1 cellular context compared by ENCODE assay signal in the genomic region with DNA sequence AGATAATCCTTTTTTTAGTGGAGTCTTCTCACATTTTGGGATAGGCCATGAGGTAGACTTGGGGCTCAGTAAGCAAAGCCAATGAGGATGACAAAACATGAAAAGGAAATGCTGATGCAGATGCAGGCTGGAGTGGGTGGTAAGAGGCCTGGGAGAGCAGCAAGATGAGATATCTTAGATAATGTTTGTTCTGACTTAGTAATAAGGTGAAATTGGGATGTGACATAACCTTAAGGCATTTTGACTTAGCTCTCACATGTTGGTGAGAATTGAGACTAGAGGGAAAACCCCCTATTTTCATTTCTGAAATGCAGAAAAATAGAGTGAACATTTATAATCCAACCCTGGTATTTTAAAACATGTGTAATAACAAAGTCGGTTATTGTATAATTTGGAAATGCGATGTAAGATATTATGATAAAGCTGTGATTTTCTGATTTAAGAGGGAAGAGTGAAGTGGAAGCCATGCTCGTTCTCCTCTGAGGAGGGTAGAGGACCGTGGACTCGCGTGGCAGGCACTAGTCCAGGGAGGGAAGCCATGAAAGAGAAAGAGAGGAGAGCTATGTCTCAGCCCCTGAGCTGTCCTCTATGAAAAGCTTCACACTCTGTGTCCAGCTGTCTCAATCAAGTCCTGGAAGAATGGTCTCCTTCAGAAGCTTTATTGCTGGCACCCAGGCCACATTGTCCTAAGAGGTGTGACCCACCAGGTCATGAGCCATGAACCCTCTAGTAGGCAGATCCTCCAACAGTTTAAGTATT.
TF ChIP-seq lines count a peak whose summit lies in the region.

No MANE protein-coding gene starts in this region.

TF ChIP-seq in GM23338, 12 proteins besides CTCF, POLR2A, EP300 and RAD21 (continued from another document):
- TF ChIP-seq, protein P1, sequence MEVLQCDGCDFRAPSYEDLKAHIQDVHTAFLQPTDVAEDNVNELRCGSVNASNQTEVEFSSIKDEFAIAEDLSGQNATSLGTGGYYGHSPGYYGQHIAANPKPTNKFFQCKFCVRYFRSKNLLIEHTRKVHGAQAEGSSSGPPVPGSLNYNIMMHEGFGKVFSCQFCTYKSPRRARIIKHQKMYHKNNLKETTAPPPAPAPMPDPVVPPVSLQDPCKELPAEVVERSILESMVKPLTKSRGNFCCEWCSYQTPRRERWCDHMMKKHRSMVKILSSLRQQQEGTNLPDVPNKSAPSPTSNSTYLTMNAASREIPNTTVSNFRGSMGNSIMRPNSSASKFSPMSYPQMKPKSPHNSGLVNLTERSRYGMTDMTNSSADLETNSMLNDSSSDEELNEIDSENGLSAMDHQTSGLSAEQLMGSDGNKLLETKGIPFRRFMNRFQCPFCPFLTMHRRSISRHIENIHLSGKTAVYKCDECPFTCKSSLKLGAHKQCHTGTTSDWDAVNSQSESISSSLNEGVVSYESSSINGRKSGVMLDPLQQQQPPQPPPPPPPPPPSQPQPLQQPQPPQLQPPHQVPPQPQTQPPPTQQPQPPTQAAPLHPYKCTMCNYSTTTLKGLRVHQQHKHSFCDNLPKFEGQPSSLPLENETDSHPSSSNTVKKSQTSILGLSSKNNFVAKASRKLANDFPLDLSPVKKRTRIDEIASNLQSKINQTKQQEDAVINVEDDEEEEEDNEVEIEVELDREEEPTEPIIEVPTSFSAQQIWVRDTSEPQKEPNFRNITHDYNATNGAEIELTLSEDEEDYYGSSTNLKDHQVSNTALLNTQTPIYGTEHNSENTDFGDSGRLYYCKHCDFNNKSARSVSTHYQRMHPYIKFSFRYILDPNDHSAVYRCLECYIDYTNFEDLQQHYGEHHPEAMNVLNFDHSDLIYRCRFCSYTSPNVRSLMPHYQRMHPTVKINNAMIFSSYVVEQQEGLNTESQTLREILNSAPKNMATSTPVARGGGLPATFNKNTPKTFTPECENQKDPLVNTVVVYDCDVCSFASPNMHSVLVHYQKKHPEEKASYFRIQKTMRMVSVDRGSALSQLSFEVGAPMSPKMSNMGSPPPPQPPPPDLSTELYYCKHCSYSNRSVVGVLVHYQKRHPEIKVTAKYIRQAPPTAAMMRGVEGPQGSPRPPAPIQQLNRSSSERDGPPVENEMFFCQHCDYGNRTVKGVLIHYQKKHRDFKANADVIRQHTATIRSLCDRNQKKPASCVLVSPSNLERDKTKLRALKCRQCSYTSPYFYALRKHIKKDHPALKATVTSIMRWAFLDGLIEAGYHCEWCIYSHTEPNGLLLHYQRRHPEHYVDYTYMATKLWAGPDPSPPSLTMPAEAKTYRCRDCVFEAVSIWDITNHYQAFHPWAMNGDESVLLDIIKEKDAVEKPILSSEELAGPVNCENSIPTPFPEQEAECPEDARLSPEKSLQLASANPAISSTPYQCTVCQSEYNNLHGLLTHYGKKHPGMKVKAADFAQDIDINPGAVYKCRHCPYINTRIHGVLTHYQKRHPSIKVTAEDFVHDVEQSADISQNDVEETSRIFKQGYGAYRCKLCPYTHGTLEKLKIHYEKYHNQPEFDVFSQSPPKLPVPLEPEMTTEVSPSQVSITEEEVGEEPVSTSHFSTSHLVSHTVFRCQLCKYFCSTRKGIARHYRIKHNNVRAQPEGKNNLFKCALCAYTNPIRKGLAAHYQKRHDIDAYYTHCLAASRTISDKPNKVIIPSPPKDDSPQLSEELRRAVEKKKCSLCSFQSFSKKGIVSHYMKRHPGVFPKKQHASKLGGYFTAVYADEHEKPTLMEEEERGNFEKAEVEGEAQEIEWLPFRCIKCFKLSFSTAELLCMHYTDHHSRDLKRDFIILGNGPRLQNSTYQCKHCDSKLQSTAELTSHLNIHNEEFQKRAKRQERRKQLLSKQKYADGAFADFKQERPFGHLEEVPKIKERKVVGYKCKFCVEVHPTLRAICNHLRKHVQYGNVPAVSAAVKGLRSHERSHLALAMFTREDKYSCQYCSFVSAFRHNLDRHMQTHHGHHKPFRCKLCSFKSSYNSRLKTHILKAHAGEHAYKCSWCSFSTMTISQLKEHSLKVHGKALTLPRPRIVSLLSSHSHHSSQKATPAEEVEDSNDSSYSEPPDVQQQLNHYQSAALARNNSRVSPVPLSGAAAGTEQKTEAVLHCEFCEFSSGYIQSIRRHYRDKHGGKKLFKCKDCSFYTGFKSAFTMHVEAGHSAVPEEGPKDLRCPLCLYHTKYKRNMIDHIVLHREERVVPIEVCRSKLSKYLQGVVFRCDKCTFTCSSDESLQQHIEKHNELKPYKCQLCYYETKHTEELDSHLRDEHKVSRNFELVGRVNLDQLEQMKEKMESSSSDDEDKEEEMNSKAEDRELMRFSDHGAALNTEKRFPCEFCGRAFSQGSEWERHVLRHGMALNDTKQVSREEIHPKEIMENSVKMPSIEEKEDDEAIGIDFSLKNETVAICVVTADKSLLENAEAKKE (CRISPR knock-in tag; IDR thresholded peaks at IDR 0.05), result no peak
- TF ChIP-seq JUNB (IDR thresholded peaks at IDR 0.05; ENCODE audit: unreplicated experiment), result no peak
TF ChIP-seq in GM23338: peak in this region for 0.
